Comparison of ENCODE assay signal across 1 cellular context in the genomic region with DNA sequence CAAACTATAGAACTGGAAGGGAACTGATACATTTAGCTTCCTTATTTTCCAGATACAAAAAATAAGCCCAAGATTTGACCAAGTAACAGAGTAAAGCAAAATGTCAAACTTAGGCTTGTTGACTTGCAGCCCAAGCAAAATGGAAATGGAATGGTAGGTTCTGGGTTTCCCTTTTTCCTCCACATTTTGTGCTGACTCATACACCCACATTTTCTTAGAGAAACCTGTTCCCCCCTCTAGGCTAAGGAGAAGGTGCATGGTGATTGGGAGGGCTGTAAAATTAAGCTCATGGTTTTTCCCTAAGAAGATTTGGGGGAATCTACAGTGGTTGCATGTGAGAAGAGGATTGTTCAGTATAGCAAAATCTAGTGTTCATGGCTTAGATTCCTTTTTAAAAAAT.
TF ChIP-seq lines count a peak whose summit lies in the region.

No MANE protein-coding gene starts in this region.

TF ChIP-seq in H1, 55 proteins besides CTCF, POLR2A, EP300 and RAD21:
- TF ChIP-seq MAFK (IDR thresholded peaks at IDR 0.05; ENCODE audit: low read depth, low read length), result peak; percentile 60; the same call in 1 of the 2 replicates
- no peak for TF ChIP-seq FOSL1 (IDR thresholded peaks at IDR 0.05; ENCODE audit: insufficient read depth, low read depth, low read length)
